Comparison of ENCODE assay signal across 9 cellular contexts in genomic region chr4:677431-678293, GRCh38. TPM values are rescaled to one million over a fixed set of nuclear protein-coding genes. Genes with fewer than 3 reads are reported as not detected.
A peak's percentile ranks its signal among the peaks of the same experiment; 100 is the strongest.
DNase-seq lines count a peak whose midpoint lies in the region; ATAC-seq and TF ChIP-seq lines count a peak whose summit lies in the region.
"Had no signal": no experiment of that assay in that cellular context is flagged by ENCODE, and none has a peak within 500 bp of the region (broad histone marks: within the 10 kb centered on the region; RNA-seq: fewer than 3 reads in every experiment).

No MANE protein-coding gene starts in this region.

- H3K36me3 Mint-ChIP-seq in activated CD4-positive, alpha-beta T cell treated with anti-CD3 and anti-CD28 coated beads, Interleukin-2, amount 10 ng/mL, durations not matched to agents 24 days and 14 days (ENCODE audit: low read depth): peaks cover 9% of the 10 kb centered on the region
- H3K36me3 Mint-ChIP-seq in nephron (ENCODE audit: low read depth): peaks cover 5% of the 10 kb centered on the region

- H3K27me3 Mint-ChIP-seq in activated CD4-positive, alpha-beta T cell treated with anti-CD3 and anti-CD28 coated beads, Interleukin-2, amount 10 ng/mL, durations not matched to agents 24 days and 14 days: no peaks in the 10 kb centered on the region
- peaks cover 7% of the 10 kb centered on the region for H3K27me3 Mint-ChIP-seq in nephron (ENCODE audit: low read depth)

- TF ChIP-seq CTCF in nephron (IDR thresholded peaks at IDR 0.05; ENCODE audit: unreplicated experiment in 3 of 3) (no peak), omental fat pad (IDR thresholded peaks at IDR 0.05) (no peak)

- no peak overlapping the region for H3K27ac Mint-ChIP-seq in activated CD4-positive, alpha-beta T cell treated with anti-CD3 and anti-CD28 coated beads, Interleukin-2, amount 10 ng/mL, durations not matched to agents 24 days and 14 days
- H3K27ac Mint-ChIP-seq in nephron: peak overlapping the region; percentile 55 to 85 (median 59)
- H3K27ac Mint-ChIP-seq: endodermal cell had no signal

- ATAC-seq in omental fat pad (ENCODE audit: low FRiP score): no peak

- CTCF ChIA-PET in HEK293T (lab: Yijun Ruan, JAX): no interaction called here

- peaks cover 8% of the 10 kb centered on the region for H3K4me1 Mint-ChIP-seq in activated CD4-positive, alpha-beta T cell treated with anti-CD3 and anti-CD28 coated beads, Interleukin-2, amount 10 ng/mL, durations not matched to agents 24 days and 14 days
- H3K4me1 Mint-ChIP-seq in nephron: peaks cover 20% of the 10 kb centered on the region

- POLR2A ChIA-PET in HEK293T (lab: Yijun Ruan, JAX): interaction anchor here (0.6 to 1.5 kb wide), 2 partner anchors 11 to 204 kb away, joined by 3 to 4 read pairs; no protein-coding TSS in a partner anchor

- intact Hi-C loops in activated CD4-positive, alpha-beta T cell treated with anti-CD3 and anti-CD28 coated beads, Interleukin-2, amount 10 ng/mL, durations not matched to agents 24 days and 14 days (cut with micrococcal nuclease): loop anchor here (10.0 kb wide), 1 partner anchor 203 kb away; no protein-coding TSS in a partner anchor

- peak overlapping the region; percentile 11 for H3K4me3 Mint-ChIP-seq in activated CD4-positive, alpha-beta T cell treated with anti-CD3 and anti-CD28 coated beads, Interleukin-2, amount 10 ng/mL, durations not matched to agents 24 days and 14 days
- H3K4me3 Mint-ChIP-seq in nephron: peak overlapping the region; percentile 61 to 82 (median 76)
- H3K4me3 Mint-ChIP-seq: endodermal cell had no signal

- DNase-seq in NCI-H1417 (lab: John Stamatoyannopoulos, UW): peak; percentile 46 to 76 (median 67)
- no peak for DNase-seq in NCI-H1417 treated with DMSO at 0.1 percent for 48 hours (lab: John Stamatoyannopoulos, UW)
- DNase-seq in HEK293T (ENCODE audit: extremely low spot score): no peak
- no peak for DNase-seq in activated CD4-positive, alpha-beta T cell treated with anti-CD3 and anti-CD28 coated beads, Interleukin-2, amount 10 ng/mL, durations not matched to agents 24 days and 14 days
- DNase-seq in activated CD4-positive, CD25-positive, alpha-beta regulatory T cell treated with anti-CD3 and anti-CD28 coated beads, Interleukin-2, amount 50 U/mL, for 72 hours: no peak
- no peak for DNase-seq in omental fat pad (ENCODE audit: low spot score)
- no peak for DNase-seq in Kasumi-1 (lab: John Stamatoyannopoulos, UW)
- DNase-seq: endodermal cell had no signal

- no peaks in the 10 kb centered on the region for H3K9me3 Mint-ChIP-seq in activated CD4-positive, alpha-beta T cell treated with anti-CD3 and anti-CD28 coated beads, Interleukin-2, amount 10 ng/mL, durations not matched to agents 24 days and 14 days
- H3K9me3 Mint-ChIP-seq in nephron: no peaks in the 10 kb centered on the region
- H3K9me3 Mint-ChIP-seq: endodermal cell had no signal

TF ChIP-seq in HEK293T, 16 proteins besides CTCF, POLR2A, EP300 and RAD21:
- TF ChIP-seq SUZ12 (IDR thresholded peaks at IDR 0.05): no peak
- peak; percentile 38; the same call in 1 of the 2 replicates for TF ChIP-seq TARDBP (IDR thresholded peaks at IDR 0.05)

RNA-seq across cellular contexts. Expression of gene MYL5, which starts 3.3 kb away (rescaled TPM):
- 23.4 and 24.7 TPM in 2 replicates for total RNA-seq in activated CD4-positive, alpha-beta T cell treated with anti-CD3 and anti-CD28 coated beads, Interleukin-2, amount 10 ng/mL, durations not matched to agents 24 days and 14 days
- 10 to 100 TPM in 1 of 4 donors, 1 to 10 TPM in 3; 8.7 to 19.0 (median 9.4) TPM for total RNA-seq in omental fat pad

RNA-seq across cellular contexts. Expression of gene ATP5ME, which starts 3.6 kb away (rescaled TPM):
- 232 TPM in 2 replicates for total RNA-seq in activated CD4-positive, alpha-beta T cell treated with anti-CD3 and anti-CD28 coated beads, Interleukin-2, amount 10 ng/mL, durations not matched to agents 24 days and 14 days
- total RNA-seq in omental fat pad: 100 to 1,000 TPM in 2 of 4 donors, 10 to 100 TPM in 2; 54.3 to 147 (median 107) TPM

RNA-seq across cellular contexts. Expression of gene SLC49A3, which starts 11.3 kb away (rescaled TPM):
- 0.40 and 0.72 TPM in 2 replicates for total RNA-seq in activated CD4-positive, alpha-beta T cell treated with anti-CD3 and anti-CD28 coated beads, Interleukin-2, amount 10 ng/mL, durations not matched to agents 24 days and 14 days
- 10 to 100 TPM in 3 of 4 donors, 1 to 10 TPM in 1; 9.4 to 21.1 (median 19.0) TPM for total RNA-seq in omental fat pad

RNA-seq across cellular contexts. Expression of gene PCGF3, which starts 28.0 kb away (rescaled TPM):
- total RNA-seq in activated CD4-positive, alpha-beta T cell treated with anti-CD3 and anti-CD28 coated beads, Interleukin-2, amount 10 ng/mL, durations not matched to agents 24 days and 14 days: 32.1 and 34.5 TPM in 2 replicates
- 10 to 100 TPM; 31.0 to 67.1 (median 48.8) TPM for total RNA-seq in omental fat pad

RNA-seq across cellular contexts. Expression of gene PDE6B, which starts 52.3 kb away (rescaled TPM):
- 9.0 and 14.5 TPM in 2 replicates for total RNA-seq in activated CD4-positive, alpha-beta T cell treated with anti-CD3 and anti-CD28 coated beads, Interleukin-2, amount 10 ng/mL, durations not matched to agents 24 days and 14 days
- total RNA-seq in omental fat pad: 1 to 10 TPM in 3 of 4 donors, under 1 TPM in 1; 0.32 to 5.6 (median 2.9) TPM

Comparison
In these comparisons a context has a peak if more than half of its experiments do, and no peak if none do; other contexts are left out.
1. DNase-seq: peak in NCI-H1417 (3 of 3); none in NCI-H1417 treated with DMSO at 0.1 percent for 48 hours (single experiment), HEK293T (single experiment), activated CD4-positive, alpha-beta T cell treated with anti-CD3 and anti-CD28 coated beads, Interleukin-2, amount 10 ng/mL, durations not matched to agents 24 days and 14 days (single experiment), activated CD4-positive, CD25-positive, alpha-beta regulatory T cell treated with anti-CD3 and anti-CD28 coated beads, Interleukin-2, amount 50 U/mL, for 72 hours (single experiment), omental fat pad (single experiment) and Kasumi-1 (0 of 2).